Comparison of ENCODE assay signal across 9 cellular contexts in genomic region chr15:72685301-72685924, GRCh38. TPM values are rescaled to one million over a fixed set of nuclear protein-coding genes. Genes with fewer than 3 reads are reported as not detected.
A peak's percentile ranks its signal among the peaks of the same experiment; 100 is the strongest.
DNase-seq lines count a peak whose midpoint lies in the region; ATAC-seq and FAIRE-seq lines count a peak whose summit lies in the region.
"Had no signal": no experiment of that assay in that cellular context is flagged by ENCODE, and none has a peak within 500 bp of the region (broad histone marks: within the 10 kb centered on the region; RNA-seq: fewer than 3 reads in every experiment).

No MANE protein-coding gene starts in this region.

- no peaks in the 10 kb centered on the region for H3K27me3 ChIP-seq in thymus (ENCODE audit: control insufficient read depth, insufficient read depth)

- no peaks in the 10 kb centered on the region for H3K36me3 ChIP-seq in thymus (ENCODE audit: control insufficient read depth, insufficient read depth)

- 28% methylated on average over 23 of the region's 23 CpGs for WGBS in thymus

- ATAC-seq in activated CD8-positive, alpha-beta memory T cell treated with anti-CD3 and anti-CD28 coated beads, Interleukin-2, amount 10 ng/mL, durations not matched to agents 7 days and 5 days = no peak
- ATAC-seq in activated naive CD8-positive, alpha-beta T cell treated with anti-CD3 and anti-CD28 coated beads, Interleukin-2, amount 50 U/mL, for 24 hours = no peak
- peak; percentile 14 for ATAC-seq in left colon

- FAIRE-seq in urothelium cell line (lab: Jason Lieb, UNC) = no peak

- peaks cover 16% of the 10 kb centered on the region for H3K4me1 Mint-ChIP-seq in activated CD8-positive, alpha-beta memory T cell treated with anti-CD3 and anti-CD28 coated beads, Interleukin-2, amount 10 ng/mL, durations not matched to agents 7 days and 5 days
- H3K4me1 Mint-ChIP-seq in activated naive CD8-positive, alpha-beta T cell treated with anti-CD3 and anti-CD28 coated beads, Interleukin-2, amount 50 U/mL, for 24 hours = peaks cover 22% of the 10 kb centered on the region

- peak overlapping the region; percentile 92 for H3K27ac ChIP-seq in thymus (ENCODE audit: low read depth)

- H3K27me3 Mint-ChIP-seq in activated CD8-positive, alpha-beta memory T cell treated with anti-CD3 and anti-CD28 coated beads, Interleukin-2, amount 10 ng/mL, durations not matched to agents 7 days and 5 days = peaks cover 6% of the 10 kb centered on the region
- no peaks in the 10 kb centered on the region for H3K27me3 Mint-ChIP-seq in activated naive CD8-positive, alpha-beta T cell treated with anti-CD3 and anti-CD28 coated beads, Interleukin-2, amount 50 U/mL, for 24 hours

- no peaks in the 10 kb centered on the region for H3K4me1 ChIP-seq in thymus (ENCODE audit: control insufficient read depth, insufficient read depth, low read length)

- intact Hi-C loops in left colon (cut with DNase I, micrococcal nuclease) = no loop called here

- peak overlapping the region; percentile 95 for H3K27ac Mint-ChIP-seq in activated CD8-positive, alpha-beta memory T cell treated with anti-CD3 and anti-CD28 coated beads, Interleukin-2, amount 10 ng/mL, durations not matched to agents 7 days and 5 days
- H3K27ac Mint-ChIP-seq in activated naive CD8-positive, alpha-beta T cell treated with anti-CD3 and anti-CD28 coated beads, Interleukin-2, amount 50 U/mL, for 24 hours = peak overlapping the region; percentile 85

- no peak for DNase-seq in activated CD8-positive, alpha-beta memory T cell treated with anti-CD3 and anti-CD28 coated beads, Interleukin-2, amount 10 ng/mL, durations not matched to agents 7 days and 5 days
- DNase-seq in activated CD8-positive, alpha-beta memory T cell treated with anti-CD3 and anti-CD28 coated beads, Interleukin-2, amount 50 U/mL, for 4 hours = no peak
- DNase-seq in activated naive CD8-positive, alpha-beta T cell treated with anti-CD3 and anti-CD28 coated beads, Interleukin-2, amount 50 U/mL, for 24 hours = peak; percentile 4
- DNase-seq in left colon (peak in 1 of 2 donors; percentile 23), urothelium cell line (ENCODE audit: low spot score) (no peak), NCI-H128 (lab: John Stamatoyannopoulos, UW; ENCODE audit: unreplicated experiment) (no peak), OCI-M2 (lab: John Stamatoyannopoulos, UW; ENCODE audit: unreplicated experiment) (no peak)

- peak overlapping the region; percentile 91 for H3K4me3 Mint-ChIP-seq in activated CD8-positive, alpha-beta memory T cell treated with anti-CD3 and anti-CD28 coated beads, Interleukin-2, amount 10 ng/mL, durations not matched to agents 7 days and 5 days
- H3K4me3 Mint-ChIP-seq in activated naive CD8-positive, alpha-beta T cell treated with anti-CD3 and anti-CD28 coated beads, Interleukin-2, amount 50 U/mL, for 24 hours = peak overlapping the region; percentile 92

- H3K36me3 Mint-ChIP-seq in activated CD8-positive, alpha-beta memory T cell treated with anti-CD3 and anti-CD28 coated beads, Interleukin-2, amount 10 ng/mL, durations not matched to agents 7 days and 5 days = no peaks in the 10 kb centered on the region
- H3K36me3 Mint-ChIP-seq in activated naive CD8-positive, alpha-beta T cell treated with anti-CD3 and anti-CD28 coated beads, Interleukin-2, amount 50 U/mL, for 24 hours (ENCODE audit: low read depth) = no peaks in the 10 kb centered on the region

- no peaks in the 10 kb centered on the region for H3K9me3 Mint-ChIP-seq in activated CD8-positive, alpha-beta memory T cell treated with anti-CD3 and anti-CD28 coated beads, Interleukin-2, amount 10 ng/mL, durations not matched to agents 7 days and 5 days (ENCODE audit: low read depth)
- no peaks in the 10 kb centered on the region for H3K9me3 Mint-ChIP-seq in activated naive CD8-positive, alpha-beta T cell treated with anti-CD3 and anti-CD28 coated beads, Interleukin-2, amount 50 U/mL, for 24 hours

- H3K4me3 ChIP-seq in thymus (ENCODE audit: low read length) = peak overlapping the region; percentile 77

- no peaks in the 10 kb centered on the region for H3K9me3 ChIP-seq in thymus (ENCODE audit: control insufficient read depth)

- CTCF ChIA-PET in activated CD8-positive, alpha-beta memory T cell treated with anti-CD3 and anti-CD28 coated beads, Interleukin-2, amount 10 ng/mL, durations not matched to agents 7 days and 5 days (lab: Charles Lee) = interaction anchor here (0.6 to 2.8 kb wide), 5 partner anchors 14 to 371 kb away, joined by 3 to 14 read pairs (median 7); no protein-coding TSS in a partner anchor

RNA-seq across cellular contexts. Expression of gene HIGD2B, which starts 0.6 kb away (rescaled TPM):
- total RNA-seq in activated CD8-positive, alpha-beta memory T cell treated with anti-CD3 and anti-CD28 coated beads, Interleukin-2, amount 10 ng/mL, durations not matched to agents 7 days and 5 days = under 1 TPM in 1 of 2 experiments, not detected in 1; 0.53 TPM
- total RNA-seq in left colon = not detected
- 0.02 TPM for polyA plus RNA-seq in thymus
- total RNA-seq: Daoy had no signal

RNA-seq across cellular contexts. Expression of gene BBS4, which starts 0.6 kb away (rescaled TPM):
- 10 to 100 TPM; 13.1 to 14.7 TPM for total RNA-seq in activated CD8-positive, alpha-beta memory T cell treated with anti-CD3 and anti-CD28 coated beads, Interleukin-2, amount 10 ng/mL, durations not matched to agents 7 days and 5 days
- 1 to 10 TPM; 8.3 to 9.0 TPM for total RNA-seq in left colon
- 20.7 TPM for polyA plus RNA-seq in thymus

RNA-seq across cellular contexts. Expression of gene GOLGA6B, which starts 30.9 kb away (rescaled TPM):
- total RNA-seq in activated CD8-positive, alpha-beta memory T cell treated with anti-CD3 and anti-CD28 coated beads, Interleukin-2, amount 10 ng/mL, durations not matched to agents 7 days and 5 days = not detected
- total RNA-seq in left colon = not detected
- not detected for polyA plus RNA-seq in thymus
- total RNA-seq: Daoy had no signal
